Comparison of ENCODE assay signal across 10 cellular contexts in the genomic region with DNA sequence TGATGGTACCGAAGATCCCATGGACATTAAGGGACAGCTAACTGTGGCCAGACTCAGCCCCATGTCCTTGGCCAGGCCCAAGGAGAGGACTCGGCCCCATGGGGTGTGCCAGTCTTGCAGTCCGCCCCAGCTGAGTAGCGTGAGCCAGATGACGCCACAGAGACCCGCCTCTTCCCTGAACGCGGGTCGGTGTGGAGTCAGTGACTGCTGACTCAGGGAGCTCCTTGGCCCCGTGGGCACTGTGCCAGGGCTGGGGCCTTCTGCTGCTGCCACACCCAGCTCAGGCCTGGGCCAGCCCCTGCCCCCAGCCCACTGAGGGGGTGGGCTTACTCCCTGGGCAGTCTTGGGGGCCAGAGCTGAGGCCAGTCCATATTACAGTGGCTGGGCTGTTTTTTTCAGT. TPM values are rescaled to one million over a fixed set of nuclear protein-coding genes. Genes with fewer than 3 reads are reported as not detected.
DNase-seq lines count a peak whose midpoint lies in the region; ATAC-seq, FAIRE-seq and TF ChIP-seq lines count a peak whose summit lies in the region.
"Had no signal": no experiment of that assay in that cellular context is flagged by ENCODE, and none has a peak within 500 bp of the region (broad histone marks: within the 10 kb centered on the region; RNA-seq: fewer than 3 reads in every experiment).

No MANE protein-coding gene starts in this region.

- whole genome bisulfite sequencing in adrenal gland, 4 donors, result 8 to 36% (median 28%) methylated on average over 4 to 10 of the region's 10 CpGs
- WGBS in right cardiac atrium, result 44% methylated on average over 10 of the region's 10 CpGs

- peak; percentile 30 for DNase-seq in HFF-Myc (ENCODE audit: extremely low read depth, low read depth)
- DNase-seq in adrenal gland, result peak; percentile 93 to 98 (median 95)
- DNase-seq in right cardiac atrium, result peak; percentile 86 to 88 (median 88)
- DNase-seq in GM19239 (ENCODE audit: insufficient read length, low spot score), result no peak
- no peak for DNase-seq in activated naive CD4-positive, alpha-beta T cell treated with anti-CD3 and anti-CD28 coated beads, Interleukin-2, amount 50 U/mL, for 16 hours
- DNase-seq: stimulated activated CD4-positive, alpha-beta T cell treated with anti-CD3 and anti-CD28 coated beads, Interleukin-2, amount 100 ng/mL, for 24 hours had no signal

- no peak overlapping the region for H3K4me3 ChIP-seq in HFF-Myc (replicated peaks; ENCODE audit: low read depth, low read length)
- no peak overlapping the region for H3K4me3 ChIP-seq in adrenal gland
- H3K4me3 ChIP-seq in right cardiac atrium (ENCODE audit: low read length), result no peak overlapping the region
- no peak overlapping the region for H3K4me3 ChIP-seq in subcutaneous abdominal adipose tissue (ENCODE audit: low read depth in 1 of 5, low read length in 5 of 5)

- intact Hi-C loops in adrenal gland (cut with DNase I) (no loop called here), right cardiac atrium (cut with DNase I) (no loop called here)

- H3K9ac ChIP-seq in subcutaneous abdominal adipose tissue (ENCODE audit: low read length in 5 of 5), result no peak overlapping the region

- H3K27ac ChIP-seq in adrenal gland (peak overlapping the region in 3 of 5 donors; percentile 16 to 79 (median 76)), right cardiac atrium (ENCODE audit: low read length) (no peak overlapping the region), subcutaneous abdominal adipose tissue (ENCODE audit: low read depth, low read length) (peak overlapping the region; percentile 65)

- H3K36me3 ChIP-seq in adrenal gland (replicated peaks in 1 of 2) (peaks cover 0 to 33% of the 10 kb centered on the region in 2 donors), subcutaneous abdominal adipose tissue (ENCODE audit: control insufficient read depth in 5 of 5, insufficient read depth in 5 of 5, low read length in 5 of 5) (peaks cover 0 to 41% (median 32%) of the 10 kb centered on the region in 5 donors)

- TF ChIP-seq POLR2A in adrenal gland (IDR thresholded peaks at IDR 0.05), result no peak

- H3K27me3 ChIP-seq in adrenal gland (no peaks in the 10 kb centered on the region), right cardiac atrium (ENCODE audit: control insufficient read depth, insufficient read depth) (no peaks in the 10 kb centered on the region), subcutaneous abdominal adipose tissue (ENCODE audit: control insufficient read depth in 5 of 5, insufficient read depth in 4 of 5, low read length in 5 of 5) (peaks cover 0 to 2% (median 0%) of the 10 kb centered on the region in 5 donors)

- FAIRE-seq in GM19239 (lab: Jason Lieb, UNC), result no peak
- FAIRE-seq: GM12891 had no signal

- H3K9me3 ChIP-seq in adrenal gland (replicated peaks in 1 of 3) (no peaks in the 10 kb centered on the region), right cardiac atrium (ENCODE audit: control insufficient read depth, low read length) (no peaks in the 10 kb centered on the region), subcutaneous abdominal adipose tissue (ENCODE audit: control insufficient read depth in 5 of 5, low read length in 5 of 5) (no peaks in the 10 kb centered on the region)

- H3K4me1 ChIP-seq in adrenal gland (replicated peaks in 1 of 2) (peaks cover 11 to 14% of the 10 kb centered on the region in 2 donors), right cardiac atrium (ENCODE audit: control insufficient read depth, insufficient read depth, low read length) (no peaks in the 10 kb centered on the region), subcutaneous abdominal adipose tissue (ENCODE audit: control insufficient read depth in 5 of 5, insufficient read depth in 5 of 5, low read length in 5 of 5) (peaks cover 0 to 30% (median 20%) of the 10 kb centered on the region in 5 donors)

- ATAC-seq in right cardiac atrium (peak; percentile 69 to 76), HG03565 (IDR thresholded peaks at IDR 0.05; ENCODE audit: unreplicated experiment) (no peak), GM21528 (IDR thresholded peaks at IDR 0.05; ENCODE audit: low FRiP score, unreplicated experiment) (no peak)

- TF ChIP-seq CTCF in HFF-Myc (IDR thresholded peaks at IDR 0.05; ENCODE audit: low read depth, low read length, missing control alignments), result no peak
- no peak for TF ChIP-seq CTCF in adrenal gland (IDR thresholded peaks at IDR 0.05)

RNA-seq across cellular contexts. Expression of gene PLXNA1, which starts 52.8 kb away (rescaled TPM):
- total RNA-seq in adrenal gland, result 10 to 100 TPM; 17.9 to 28.4 (median 21.7) TPM
- 10 to 100 TPM; 10.3 to 29.9 (median 15.1) TPM for polyA plus RNA-seq in adrenal gland
- total RNA-seq in right cardiac atrium, result 10 to 100 TPM; 12.8 to 17.8 (median 15.2) TPM
- 9.9 TPM for polyA plus RNA-seq in right cardiac atrium

Comparison
In these comparisons a context has a peak if more than half of its experiments do, and no peak if none do; other contexts are left out.
1. DNase-seq: peak in HFF-Myc (single experiment), adrenal gland (7 of 7) and right cardiac atrium (3 of 3); none in GM19239 (single experiment) and activated naive CD4-positive, alpha-beta T cell treated with anti-CD3 and anti-CD28 coated beads, Interleukin-2, amount 50 U/mL, for 16 hours (single experiment).
2. ATAC-seq: peak in right cardiac atrium (2 of 2); none in HG03565 (single experiment) and GM21528 (single experiment).